Comparison of ENCODE assay signal across 7 cellular contexts in the genomic region with DNA sequence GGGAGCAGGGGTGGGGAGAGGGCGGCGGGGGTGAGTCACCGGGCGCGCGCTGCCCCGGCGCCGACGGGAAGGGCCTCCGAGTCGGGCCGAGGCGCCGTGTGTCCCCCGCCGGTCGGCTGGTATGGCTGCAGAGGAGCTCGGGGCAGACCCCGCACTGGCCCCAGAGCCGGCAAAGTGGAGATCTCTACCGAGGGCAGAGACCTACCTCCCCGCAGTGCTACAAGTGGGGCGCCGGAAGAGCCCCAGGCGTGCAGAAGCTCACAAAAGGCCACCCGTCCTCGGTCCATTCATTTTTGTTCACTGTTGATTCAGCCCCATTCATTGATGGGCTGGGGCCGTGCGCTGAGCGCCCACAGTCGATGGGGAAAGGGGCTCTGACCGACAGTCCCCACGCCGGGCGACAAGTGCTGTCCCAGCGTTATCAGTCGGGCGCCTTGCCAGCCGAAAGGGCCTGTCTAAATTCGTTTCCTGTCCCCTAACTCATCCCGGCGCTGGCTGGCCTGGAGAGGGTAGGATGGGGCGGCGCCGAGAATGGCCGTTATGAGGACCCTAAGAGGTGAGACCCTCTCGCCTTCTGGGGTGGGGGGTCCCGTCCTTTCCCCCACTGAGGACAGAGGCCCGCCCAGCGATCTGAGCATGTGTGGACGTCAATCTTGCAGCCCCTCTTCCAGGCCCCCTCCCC. TPM values are rescaled to one million over a fixed set of nuclear protein-coding genes. Genes with fewer than 3 reads are reported as not detected.
DNase-seq lines count a peak whose midpoint lies in the region; TF ChIP-seq lines count a peak whose summit lies in the region.

No MANE protein-coding gene starts in this region.

- TF ChIP-seq POLR2A in GM18526 (IDR thresholded peaks at IDR 0.05; ENCODE audit: extremely low read depth, insufficient read length) (peak; percentile 37), esophagus muscularis mucosa (IDR thresholded peaks at IDR 0.05; ENCODE audit: low read depth) (no peak)

- peaks cover 29% of the 10 kb centered on the region for H3K36me3 Mint-ChIP-seq in activated CD4-positive, alpha-beta T cell treated with anti-CD3 and anti-CD28 coated beads, Interleukin-2, amount 10 ng/mL, durations not matched to agents 24 days and 14 days (ENCODE audit: low read depth)
- peaks cover 29% of the 10 kb centered on the region for H3K36me3 Mint-ChIP-seq in nephron progenitor cell (ENCODE audit: low read depth)

- intact Hi-C loops in activated CD4-positive, alpha-beta T cell treated with anti-CD3 and anti-CD28 coated beads, Interleukin-2, amount 10 ng/mL, durations not matched to agents 24 days and 14 days (cut with micrococcal nuclease) = no loop called here
- intact Hi-C loops in esophagus muscularis mucosa (cut with DNase I) = no loop called here

- H3K9me3 ChIP-seq in esophagus muscularis mucosa = peaks cover 0 to 2% (median 0%) of the 10 kb centered on the region in 4 donors

- no peak for TF ChIP-seq EP300 in esophagus muscularis mucosa (IDR thresholded peaks at IDR 0.05)

- H3K27ac Mint-ChIP-seq in activated CD4-positive, alpha-beta T cell treated with anti-CD3 and anti-CD28 coated beads, Interleukin-2, amount 10 ng/mL, durations not matched to agents 24 days and 14 days = peak overlapping the region; percentile 95
- H3K27ac Mint-ChIP-seq in nephron progenitor cell = peak overlapping the region; percentile 94

- peak overlapping the region; percentile 95 for H3K4me3 Mint-ChIP-seq in activated CD4-positive, alpha-beta T cell treated with anti-CD3 and anti-CD28 coated beads, Interleukin-2, amount 10 ng/mL, durations not matched to agents 24 days and 14 days
- peak overlapping the region; percentile 85 for H3K4me3 Mint-ChIP-seq in nephron progenitor cell

- peak overlapping the region; percentile 41 for H3K4me3 ChIP-seq in HL-60 (replicated peaks; ENCODE audit: insufficient read depth, low read length)
- H3K4me3 ChIP-seq in esophagus muscularis mucosa = peak overlapping the region; percentile 87 to 100 (median 100)

- peak overlapping the region; percentile 98 for H3K27ac ChIP-seq in HL-60 (replicated peaks)
- H3K27ac ChIP-seq in esophagus muscularis mucosa (replicated peaks in 1 of 4) = peak overlapping the region; percentile 94 to 100 (median 98)

- H3K27me3 ChIP-seq in HL-60 (ENCODE audit: insufficient read depth, poor library complexity, severe bottlenecking) (no peaks in the 10 kb centered on the region), esophagus muscularis mucosa (no peaks in the 10 kb centered on the region)

- no peaks in the 10 kb centered on the region for H3K27me3 Mint-ChIP-seq in activated CD4-positive, alpha-beta T cell treated with anti-CD3 and anti-CD28 coated beads, Interleukin-2, amount 10 ng/mL, durations not matched to agents 24 days and 14 days
- peaks cover 5% of the 10 kb centered on the region for H3K27me3 Mint-ChIP-seq in nephron progenitor cell (ENCODE audit: low read depth, poor library complexity)

- H3K4me1 ChIP-seq in esophagus muscularis mucosa = peaks cover 36 to 54% (median 49%) of the 10 kb centered on the region in 4 donors

- no peaks in the 10 kb centered on the region for H3K9me3 Mint-ChIP-seq in activated CD4-positive, alpha-beta T cell treated with anti-CD3 and anti-CD28 coated beads, Interleukin-2, amount 10 ng/mL, durations not matched to agents 24 days and 14 days
- H3K9me3 Mint-ChIP-seq in nephron progenitor cell = no peaks in the 10 kb centered on the region

- peaks cover 0 to 23% (median 16%) of the 10 kb centered on the region in 4 donors for H3K36me3 ChIP-seq in esophagus muscularis mucosa

- 10% methylated on average over 29 of the region's 52 CpGs for WGBS in esophagus muscularis mucosa

- no peak for TF ChIP-seq CTCF in HL-60 (IDR thresholded peaks at IDR 0.05; ENCODE audit: insufficient read depth, low read length)
- TF ChIP-seq CTCF in esophagus muscularis mucosa (IDR thresholded peaks at IDR 0.05) = no peak
- TF ChIP-seq CTCF in nephron progenitor cell (IDR thresholded peaks at IDR 0.05) = no peak

- H3K4me1 Mint-ChIP-seq in activated CD4-positive, alpha-beta T cell treated with anti-CD3 and anti-CD28 coated beads, Interleukin-2, amount 10 ng/mL, durations not matched to agents 24 days and 14 days = peaks cover 32% of the 10 kb centered on the region
- peaks cover 60% of the 10 kb centered on the region for H3K4me1 Mint-ChIP-seq in nephron progenitor cell

- peak in 1 of 2 experiments; percentile 23 for DNase-seq in HL-60 (ENCODE audit: low read depth in 1 of 2, low spot score in 1 of 2)
- no peak for DNase-seq in activated CD4-positive, alpha-beta T cell treated with anti-CD3 and anti-CD28 coated beads, Interleukin-2, amount 10 ng/mL, durations not matched to agents 24 days and 14 days
- no peak for DNase-seq in esophagus muscularis mucosa (ENCODE audit: extremely low spot score)
- peak; percentile 65 for DNase-seq in nephron progenitor cell
- no peak for DNase-seq in NCI-H748 treated with DMSO at 0.1 percent for 48 hours (lab: John Stamatoyannopoulos, UW)
- no peak for DNase-seq in D341Med (ENCODE audit: low spot score)

RNA-seq across cellular contexts. Expression of gene ENO3, which starts 0.7 kb away (rescaled TPM):
- 45.3 and 51.0 TPM in 2 replicates for total RNA-seq in activated CD4-positive, alpha-beta T cell treated with anti-CD3 and anti-CD28 coated beads, Interleukin-2, amount 10 ng/mL, durations not matched to agents 24 days and 14 days
- 1 to 10 TPM; 1.2 to 7.2 (median 2.1) TPM for total RNA-seq in esophagus muscularis mucosa

RNA-seq across cellular contexts. Expression of gene PFN1, which starts 1.9 kb away (rescaled TPM):
- 1,471 and 1,473 TPM in 2 replicates for total RNA-seq in activated CD4-positive, alpha-beta T cell treated with anti-CD3 and anti-CD28 coated beads, Interleukin-2, amount 10 ng/mL, durations not matched to agents 24 days and 14 days
- 1,000 to 10,000 TPM; 1,019 to 1,635 (median 1,341) TPM for total RNA-seq in esophagus muscularis mucosa

RNA-seq across cellular contexts. Expression of gene RNF167, which starts 10.1 kb away (rescaled TPM):
- 119 and 125 TPM in 2 replicates for total RNA-seq in activated CD4-positive, alpha-beta T cell treated with anti-CD3 and anti-CD28 coated beads, Interleukin-2, amount 10 ng/mL, durations not matched to agents 24 days and 14 days
- total RNA-seq in esophagus muscularis mucosa = 10 to 100 TPM; 59.8 to 96.3 (median 69.5) TPM

RNA-seq across cellular contexts. Expression of gene SLC25A11, which starts 10.4 kb away (rescaled TPM):
- 104 and 106 TPM in 2 replicates for total RNA-seq in activated CD4-positive, alpha-beta T cell treated with anti-CD3 and anti-CD28 coated beads, Interleukin-2, amount 10 ng/mL, durations not matched to agents 24 days and 14 days
- total RNA-seq in esophagus muscularis mucosa = 10 to 100 TPM; 38.8 to 73.4 (median 55.5) TPM

RNA-seq across cellular contexts. Expression of gene SPAG7, which starts 17.4 kb away (rescaled TPM):
- 58.7 and 62.3 TPM in 2 replicates for total RNA-seq in activated CD4-positive, alpha-beta T cell treated with anti-CD3 and anti-CD28 coated beads, Interleukin-2, amount 10 ng/mL, durations not matched to agents 24 days and 14 days
- 10 to 100 TPM; 45.5 to 74.7 (median 63.6) TPM for total RNA-seq in esophagus muscularis mucosa
